Comparison of ENCODE assay signal across 31 cellular contexts in the genomic region with DNA sequence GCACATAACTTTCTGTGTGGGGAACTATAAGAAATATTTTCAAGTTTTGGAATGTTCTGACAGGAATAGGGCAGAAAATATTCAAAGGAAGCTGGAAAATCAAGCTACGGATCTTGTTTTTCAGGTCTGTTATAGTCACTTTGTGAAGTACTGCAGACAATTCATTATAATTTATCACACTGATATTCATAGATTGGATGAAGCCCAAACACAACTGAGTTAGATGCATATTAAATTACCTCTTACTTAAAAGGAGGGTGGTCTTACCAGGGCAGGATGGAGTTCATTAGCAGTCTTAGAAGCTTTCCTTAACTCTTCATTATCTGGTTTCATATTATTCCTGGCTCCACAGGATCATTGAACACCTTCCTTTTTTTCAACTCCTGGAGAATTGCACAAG.
"Had no signal": no experiment of that assay in that cellular context is flagged by ENCODE, and none has a peak within 500 bp of the region (broad histone marks: within the 10 kb centered on the region; RNA-seq: fewer than 3 reads in every experiment).

No MANE protein-coding gene starts in this region.

- H3K9me3 Mint-ChIP-seq: natural killer cell treated with Interleukin-12 subunit alpha and Interleukin-12 subunit beta and Interleukin-15 and Interleukin-18, amount 100 ng/mL, for 72 hours; neural crest cell; stimulated activated naive B cell treated with anti-CD40 and anti-IgM and Interleukin-4, amounts not matched to agents 10 μg/mL and 1 μg/mL and 100 μg/mL, for 72 hours had no signal

- H3K79me2 ChIP-seq: hepatocyte had no signal

- ATAC-seq: mucosa of descending colon; naive thymus-derived CD4-positive, alpha-beta T cell; natural killer cell treated with Interleukin-12 subunit alpha and Interleukin-12 subunit beta and Interleukin-15 and Interleukin-18, amount 100 ng/mL, for 72 hours; right cardiac atrium; sciatic nerve; stimulated activated naive B cell treated with anti-CD40 and anti-IgM and Interleukin-4, amounts not matched to agents 10 μg/mL and 1 μg/mL and 100 μg/mL, for 72 hours; stimulated activated naive CD8-positive, alpha-beta T cell treated with anti-CD3 and anti-CD28 coated beads, Interleukin-15, Interleukin-2, amounts not matched to agents 100 U/mL and 50 U/mL, for 24 hours had no signal

- H3K9me3 ChIP-seq: left ventricle myocardium inferior, mucosa of descending colon, neutrophil, ovary, prostate gland, stomach, suprapubic skin, thoracic aorta, tibial artery, uterus had no signal

- H3K4me1 Mint-ChIP-seq: neural crest cell; stimulated activated naive B cell treated with anti-CD40 and anti-IgM and Interleukin-4, amounts not matched to agents 10 μg/mL and 1 μg/mL and 100 μg/mL, for 72 hours had no signal

- H3K4me3 Mint-ChIP-seq: naive thymus-derived CD4-positive, alpha-beta T cell; natural killer cell treated with Interleukin-12 subunit alpha and Interleukin-12 subunit beta and Interleukin-15 and Interleukin-18, amount 100 ng/mL, for 72 hours; neural crest cell; stimulated activated naive B cell treated with anti-CD40 and anti-IgM and Interleukin-4, amounts not matched to agents 10 μg/mL and 1 μg/mL and 100 μg/mL, for 72 hours had no signal

- H3K36me3 Mint-ChIP-seq: naive thymus-derived CD4-positive, alpha-beta T cell; natural killer cell treated with Interleukin-12 subunit alpha and Interleukin-12 subunit beta and Interleukin-15 and Interleukin-18, amount 100 ng/mL, for 72 hours; stimulated activated naive B cell treated with anti-CD40 and anti-IgM and Interleukin-4, amounts not matched to agents 10 μg/mL and 1 μg/mL and 100 μg/mL, for 72 hours had no signal

- H3K4me1 ChIP-seq: left ventricle myocardium inferior, prostate gland, suprapubic skin, uterus had no signal

- H3K27ac Mint-ChIP-seq: naive thymus-derived CD4-positive, alpha-beta T cell; natural killer cell treated with Interleukin-12 subunit alpha and Interleukin-12 subunit beta and Interleukin-15 and Interleukin-18, amount 100 ng/mL, for 72 hours; stimulated activated naive B cell treated with anti-CD40 and anti-IgM and Interleukin-4, amounts not matched to agents 10 μg/mL and 1 μg/mL and 100 μg/mL, for 72 hours had no signal

- H3K4me2 ChIP-seq: hepatocyte had no signal

- H3K36me3 ChIP-seq: left ventricle myocardium inferior, neutrophil, ovary, prostate gland, stomach, suprapubic skin, thoracic aorta, tibial artery, uterus had no signal

- DNase-seq: islet precursor cell; left ventricle myocardium inferior; mesendoderm; midbrain; mucosa of descending colon; naive thymus-derived CD4-positive, alpha-beta T cell; occipital lobe; ovary; posterior cingulate gyrus; retina; right cardiac atrium; stimulated activated CD4-positive, alpha-beta T cell treated with anti-CD3 and anti-CD28 coated beads, Interleukin-12 subunit alpha, Interleukin-12 subunit beta, amount 100 ng/mL, for 4 hours; stimulated activated CD4-positive, alpha-beta T cell treated with anti-CD3 and anti-CD28 coated beads, Interleukin-15, amount 100 ng/mL, for 24 hours; stimulated activated CD4-positive, alpha-beta T cell treated with anti-CD3 and anti-CD28 coated beads, Interleukin-2, amount 100 ng/mL, for 24 hours; stimulated activated CD4-positive, alpha-beta T cell treated with anti-CD3 and anti-CD28 coated beads, Interleukin-4, amount 100 ng/mL, for 1 hour; stimulated activated naive B cell treated with anti-CD40 and anti-IgM and Interleukin-4, amounts not matched to agents 10 μg/mL and 1 μg/mL and 100 μg/mL, for 72 hours; stimulated activated naive CD8-positive, alpha-beta T cell treated with anti-CD3 and anti-CD28 coated beads, Interleukin-15, Interleukin-2, amounts not matched to agents 100 U/mL and 50 U/mL, for 24 hours; stomach; tibial artery; trophoblast cell; uterus had no signal

- H3K27me3 ChIP-seq: hepatocyte, neutrophil, ovary, stomach, suprapubic skin, tibial artery, uterus had no signal

- H3K4me3 ChIP-seq: hepatocyte, left ventricle myocardium inferior, lung, mucosa of descending colon, ovary, prostate gland, skin epidermis, stomach, suprapubic skin, thoracic aorta, tibial artery, uterus had no signal

- H3K27ac ChIP-seq: hepatocyte, neutrophil, ovary, prostate gland, skin epidermis, stomach, suprapubic skin, thoracic aorta, tibial artery, uterus had no signal

- H2AFZ ChIP-seq: hepatocyte had no signal
